Comparison of ENCODE assay signal across 17 cellular contexts in genomic region chr19:55603115-55603514, GRCh38. TPM values are rescaled to one million over a fixed set of nuclear protein-coding genes. Genes with fewer than 3 reads are reported as not detected.
DNase-seq lines count a peak whose midpoint lies in the region; ATAC-seq, FAIRE-seq and TF ChIP-seq lines count a peak whose summit lies in the region.
"Had no signal": no experiment of that assay in that cellular context is flagged by ENCODE, and none has a peak within 500 bp of the region (broad histone marks: within the 10 kb centered on the region; RNA-seq: fewer than 3 reads in every experiment).

No MANE protein-coding gene starts in this region.

- no peak for DNase-seq in activated T-cell treated with anti-CD3 and anti-CD28 coated beads, Interleukin-2, amount 50 U/mL, for 72 hours
- no peak for DNase-seq in activated T-cell treated with anti-CD3 and anti-CD28 coated beads, Interleukin-2, amount 50 U/mL, for 48 hours
- DNase-seq in H1 (ENCODE audit: low read depth in 1 of 2, low spot score in 2 of 2) (peak in 1 of 2 experiments; percentile 49), osteoblast (ENCODE audit: insufficient read length, low spot score, missing footprints) (peak; percentile 62), RPMI8226 (no peak), SKM-1 (lab: John Stamatoyannopoulos, UW; ENCODE audit: unreplicated experiment) (no peak)
- DNase-seq: activated CD4-positive, alpha-beta T cell treated with anti-CD3 and anti-CD28 coated beads for 48 hours; effector memory CD8-positive, alpha-beta T cell; NCI-H2029; NCI-H524 treated with DMSO at 0.1 percent for 48 hours; stimulated activated CD8-positive, alpha-beta memory T cell treated with anti-CD3 and anti-CD28 coated beads, Interleukin-4, amount 100 ng/mL, for 48 hours had no signal

- H3K36me3 ChIP-seq in H1 (ENCODE audit: control insufficient read depth in 2 of 4, insufficient read depth in 4 of 4, low read length in 3 of 4) (no peaks in the 10 kb centered on the region), osteoblast (ENCODE audit: insufficient read depth, low read length) (no peaks in the 10 kb centered on the region)
- H3K36me3 ChIP-seq: transverse colon had no signal

- H3K27me3 Mint-ChIP-seq in activated T-cell treated with anti-CD3 and anti-CD28 coated beads, Interleukin-2, amount 50 U/mL, for 72 hours (ENCODE audit: low read depth), result no peaks in the 10 kb centered on the region
- H3K27me3 Mint-ChIP-seq in IgD-negative memory B cell, result no peaks in the 10 kb centered on the region
- H3K27me3 Mint-ChIP-seq: effector memory CD8-positive, alpha-beta T cell had no signal

- 90% methylated on average over 20 of the region's 21 CpGs; no CpG with 5 or more reads in 1 of the 2 experiments for WGBS in H1 (ENCODE audit: extremely low coverage in 1 of 2, insufficient coverage in 1 of 2, insufficient read length in 1 of 2, insufficient replicate concordance in 2 of 2, low coverage in 1 of 2, low lambda C conversion rate in 2 of 2, missing lambda C conversion rate in 1 of 2), 2 experiments

- TF ChIP-seq EP300 in H1 (IDR thresholded peaks at IDR 0.05; ENCODE audit: borderline replicate concordance in 1 of 2, low read depth in 2 of 2, low read length in 2 of 2), result no peak

- no peak for ATAC-seq in activated T-cell treated with anti-CD3 and anti-CD28 coated beads, Interleukin-2, amount 50 U/mL, for 72 hours (replicated peaks in 1 of 2)
- ATAC-seq in HG03097 (IDR thresholded peaks at IDR 0.05; ENCODE audit: low FRiP score, unreplicated experiment), result no peak
- ATAC-seq: effector memory CD8-positive, alpha-beta T cell; left lung; right cardiac atrium had no signal

- H3K27ac ChIP-seq in H1 (ENCODE audit: low read depth, low read length) (no peak overlapping the region), osteoblast (ENCODE audit: low read depth, low read length) (no peak overlapping the region)
- H3K27ac ChIP-seq: left lung, PC-9 had no signal

- H3K4me2 ChIP-seq in H1 (ENCODE audit: insufficient read depth in 1 of 2, low read depth in 2 of 2, low read length in 2 of 2) (peak overlapping the region in 1 of 2 experiments; percentile 25; a peak in 1 of 4 replicates), osteoblast (ENCODE audit: insufficient read depth, low read length) (no peak overlapping the region)

- peaks cover 11 to 13% of the 10 kb centered on the region in 2 donors for H3K36me3 Mint-ChIP-seq in activated T-cell treated with anti-CD3 and anti-CD28 coated beads, Interleukin-2, amount 50 U/mL, for 72 hours (ENCODE audit: insufficient read depth in 2 of 2)
- H3K36me3 Mint-ChIP-seq in IgD-negative memory B cell, result peaks cover 3% of the 10 kb centered on the region

- no peaks in the 10 kb centered on the region for H3K27me3 ChIP-seq in H1 (replicated peaks in 1 of 4; ENCODE audit: control insufficient read depth in 3 of 4, extremely low read depth in 1 of 4, insufficient read depth in 3 of 4, low read length in 3 of 4)
- H3K27me3 ChIP-seq in osteoblast (ENCODE audit: insufficient read depth, low read length), result no peaks in the 10 kb centered on the region
- H3K27me3 ChIP-seq: left lung, transverse colon had no signal

- H2BK20ac ChIP-seq in H1 (ENCODE audit: low read length), result peak overlapping the region; percentile 63

- H3K4me1 Mint-ChIP-seq in activated T-cell treated with anti-CD3 and anti-CD28 coated beads, Interleukin-2, amount 50 U/mL, for 72 hours (ENCODE audit: low read depth), result peaks cover 60% of the 10 kb centered on the region
- peaks cover 13 to 34% (median 34%) of the 10 kb centered on the region in 3 donors for H3K4me1 Mint-ChIP-seq in IgD-negative memory B cell

- H2BK15ac ChIP-seq in H1 (ENCODE audit: low read length), result no peak overlapping the region

- peaks cover 0 to 10% of the 10 kb centered on the region in 2 experiments; a peak in 2 of 4 replicates for H3K79me2 ChIP-seq in H1 (ENCODE audit: control insufficient read depth in 1 of 2, insufficient read depth in 2 of 2, low read length in 2 of 2)
- peaks cover 34% of the 10 kb centered on the region for H3K79me2 ChIP-seq in osteoblast (ENCODE audit: insufficient read depth, low read length)

- peak overlapping the region; percentile 68; the same call in 1 of the 2 replicates for H2BK12ac ChIP-seq in H1 (ENCODE audit: low read depth, low read length)

- 0 out of 2 replicates have a peak overlapping the region, but pooled peaks have one; percentile 66 for H2BK5ac ChIP-seq in H1 (ENCODE audit: low read depth, low read length)

- H2BK120ac ChIP-seq in H1 (replicated peaks; ENCODE audit: low read depth, low read length), result peak overlapping the region; percentile 47

- TF ChIP-seq CTCF in H1 (IDR thresholded peaks at IDR 0.05; ENCODE audit: control extremely low read depth in 1 of 3, insufficient read depth in 1 of 3, low read depth in 1 of 3, low read length in 3 of 3) (no peak), osteoblast (IDR thresholded peaks at IDR 0.05; ENCODE audit: extremely low read depth, low read depth, low read length) (no peak)

- H3K4me3 ChIP-seq in H1 (ENCODE audit: extremely low read depth in 1 of 4, insufficient read depth in 2 of 4, low read depth in 3 of 4, low read length in 4 of 4) (no peak overlapping the region), osteoblast (ENCODE audit: insufficient read depth, low read length) (no peak overlapping the region)
- H3K4me3 ChIP-seq: left lung, PC-9, transverse colon had no signal

- no peaks in the 10 kb centered on the region for H3K9me3 Mint-ChIP-seq in activated T-cell treated with anti-CD3 and anti-CD28 coated beads, Interleukin-2, amount 50 U/mL, for 72 hours
- H3K9me3 Mint-ChIP-seq in IgD-negative memory B cell, result peaks cover 0 to 5% (median 0%) of the 10 kb centered on the region in 3 donors

- H3K14ac ChIP-seq in H1 (ENCODE audit: insufficient read length), result no peak overlapping the region

- H4K5ac ChIP-seq in H1 (ENCODE audit: insufficient read length, low read depth, low read length), result no peak overlapping the region

- H4K8ac ChIP-seq in H1 (ENCODE audit: extremely low read depth, insufficient read depth, low read length), result no peak overlapping the region; the same call in 1 of the 2 replicates

- no peak overlapping the region for H3K18ac ChIP-seq in H1 (ENCODE audit: extremely low read depth, low read length)

- no peak for TF ChIP-seq POLR2A in H1 (IDR thresholded peaks at IDR 0.05; ENCODE audit: control extremely low read depth in 1 of 2, low read depth in 2 of 2, low read length in 2 of 2)

- peak overlapping the region; percentile 25 for H4K91ac ChIP-seq in H1 (replicated peaks; ENCODE audit: insufficient read length, low read length)

- H3K23ac ChIP-seq in H1 (ENCODE audit: insufficient read length), result no peak overlapping the region

- CTCF ChIA-PET in H1 (lab: Charles Lee; ENCODE audit: partially characterized antibody), result interaction anchor here (1.0 to 1.4 kb wide), 2 partner anchors 14 to 126 kb away, joined by 3 read pairs; partner anchors contain the start of gene ZNF628

- TF ChIP-seq RAD21 in H1 (IDR thresholded peaks at IDR 0.05 in 1 of 2, conservative IDR thresholded peaks at IDR 0.05 in 1 of 2; ENCODE audit: low read depth in 2 of 2, low read length in 2 of 2), result no peak

- no peak overlapping the region for H3K27ac Mint-ChIP-seq in activated T-cell treated with anti-CD3 and anti-CD28 coated beads, Interleukin-2, amount 50 U/mL, for 72 hours
- peak overlapping the region in 2 of 3 donors; percentile 11 to 47 for H3K27ac Mint-ChIP-seq in IgD-negative memory B cell
- H3K27ac Mint-ChIP-seq: effector memory CD8-positive, alpha-beta T cell had no signal

- H2AK5ac ChIP-seq in H1 (ENCODE audit: low read depth, low read length), result peak overlapping the region; percentile 84

- no peak overlapping the region for H3K56ac ChIP-seq in H1 (replicated peaks; ENCODE audit: insufficient read length, low read depth, low read length)

- peaks cover 2 to 12% of the 10 kb centered on the region in 2 experiments for H4K20me1 ChIP-seq in H1 (replicated peaks in 1 of 2; ENCODE audit: control insufficient read depth in 1 of 2, insufficient read depth in 2 of 2, low read length in 2 of 2)
- peaks cover 13% of the 10 kb centered on the region for H4K20me1 ChIP-seq in osteoblast (ENCODE audit: insufficient read depth, low read length)

- H3K9ac ChIP-seq in H1 (replicated peaks in 1 of 4; ENCODE audit: extremely low read depth in 1 of 4, low read depth in 3 of 4, low read length in 3 of 4), result no peak overlapping the region

- no peaks in the 10 kb centered on the region for H3K9me3 ChIP-seq in H1 (ENCODE audit: insufficient read depth in 2 of 2, low read depth in 1 of 2, low read length in 1 of 2)
- no peaks in the 10 kb centered on the region for H3K9me3 ChIP-seq in osteoblast (ENCODE audit: low read depth, low read length)
- H3K9me3 ChIP-seq: left lung, transverse colon had no signal

- no peak for FAIRE-seq in H1 (lab: Jason Lieb, UNC)

- peaks cover 21% of the 10 kb centered on the region for H3K23me2 ChIP-seq in H1 (ENCODE audit: low read depth, low read length)

- no peak overlapping the region for H3K4ac ChIP-seq in H1 (replicated peaks; ENCODE audit: insufficient read length, low read depth, low read length)

- POLR2A ChIA-PET in H1 (lab: Charles Lee; ENCODE audit: partially characterized antibody), result interaction anchor here (1.3 to 3.6 kb wide), 4 partner anchors 10 to 21 kb away, joined by 3 to 18 read pairs (median 6); partner anchors contain the start of gene ZNF784

- no peak overlapping the region for H2AFZ ChIP-seq in H1 (ENCODE audit: low read length)
- no peak overlapping the region for H2AFZ ChIP-seq in osteoblast (ENCODE audit: low read length)
- H2AFZ ChIP-seq: PC-9 had no signal

- H3K4me3 Mint-ChIP-seq in activated T-cell treated with anti-CD3 and anti-CD28 coated beads, Interleukin-2, amount 50 U/mL, for 72 hours, result peak overlapping the region; percentile 50 to 86
- peak overlapping the region in 2 of 4 donors; percentile 47 to 72 for H3K4me3 Mint-ChIP-seq in IgD-negative memory B cell

- H3K79me1 ChIP-seq in H1 (ENCODE audit: low read depth, low read length), result peaks cover 3% of the 10 kb centered on the region

- peaks cover 0 to 16% (median 12%) of the 10 kb centered on the region in 4 experiments; a peak in 6 of 7 replicates for H3K4me1 ChIP-seq in H1 (replicated peaks in 1 of 4; ENCODE audit: control insufficient read depth in 3 of 4, insufficient read depth in 4 of 4, low read length in 3 of 4)
- H3K4me1 ChIP-seq in osteoblast (ENCODE audit: insufficient read depth, low read length), result peaks cover 19% of the 10 kb centered on the region

RNA-seq across cellular contexts. Expression of gene ZNF865, which starts 2.3 kb away (rescaled TPM):
- total RNA-seq in activated T-cell treated with anti-CD3 and anti-CD28 coated beads, Interleukin-2, amount 50 U/mL, for 72 hours, result 10 to 100 TPM; 12.9 to 13.2 TPM
- polyA plus RNA-seq in IgD-negative memory B cell (0.36 TPM), H1 (2011; rRNA removed) (3.5 and 5.9 TPM in 2 replicates)
- total RNA-seq in H1 (2021; fragmentation: NEBNext Ultra II Directional; extraction: Animal tissue kit (Norgen Biotek cat#: 25700)), result 13.6 and 14.6 TPM in 2 replicates
- polyA plus RNA-seq in H1 (2011; cell fraction: cytosol; rRNA removed), result 3.2 TPM
- 5.2 TPM for polyA plus RNA-seq in H1 (2011; cell fraction: nucleus; rRNA removed)
- 4.2 to 8.5 TPM (median 7.3 TPM) in 4 replicates for polyA plus RNA-seq in H1 (2012, experiment 1 of 2)
- polyA plus RNA-seq in H1 (2012, experiment 2 of 2), result 3.5 TPM
- polyA plus RNA-seq in H1 (2013, experiment 1 of 2), result 8.2 TPM
- 8.3 TPM for polyA plus RNA-seq in H1 (2013, experiment 2 of 2)
- 0.49 and 1.1 TPM in 2 replicates for polyA minus RNA-seq in H1 (2011; rRNA and poly(A)+ RNA removed)
- 6.8 TPM for polyA minus RNA-seq in H1 (2011; cell fraction: cytosol; rRNA and poly(A)+ RNA removed)
- polyA minus RNA-seq in H1 (2011; cell fraction: nucleus; rRNA and poly(A)+ RNA removed), result 5.9 TPM
- total RNA-seq in osteoblast, result 1.4 and 1.5 TPM in 2 replicates

RNA-seq across cellular contexts. Expression of gene ZNF524, which starts 3.0 kb away (rescaled TPM):
- 10 to 100 TPM; 26.2 to 32.3 TPM for total RNA-seq in activated T-cell treated with anti-CD3 and anti-CD28 coated beads, Interleukin-2, amount 50 U/mL, for 72 hours
- 49.6 TPM for polyA plus RNA-seq in IgD-negative memory B cell
- total RNA-seq in H1 (2021; fragmentation: NEBNext Ultra II Directional; extraction: Animal tissue kit (Norgen Biotek cat#: 25700)), result 4.7 and 5.4 TPM in 2 replicates
- polyA plus RNA-seq in H1 (2011; rRNA removed), result 4.4 and 7.0 TPM in 2 replicates
- polyA plus RNA-seq in H1 (2011; cell fraction: cytosol; rRNA removed), result 3.9 TPM
- polyA plus RNA-seq in H1 (2011; cell fraction: nucleus; rRNA removed), result 7.3 TPM
- polyA plus RNA-seq in H1 (2012, experiment 1 of 2), result 1.3 to 4.2 TPM (median 3.6 TPM) in 4 replicates
- 2.7 TPM for polyA plus RNA-seq in H1 (2012, experiment 2 of 2)
- polyA plus RNA-seq in H1 (2013, experiment 1 of 2), result 2.8 TPM
- 3.4 TPM for polyA plus RNA-seq in H1 (2013, experiment 2 of 2)
- polyA minus RNA-seq in H1 (2011; rRNA and poly(A)+ RNA removed), result 0.73 and 0.79 TPM in 2 replicates
- polyA minus RNA-seq in H1 (2011; cell fraction: cytosol; rRNA and poly(A)+ RNA removed), result 4.3 TPM
- polyA minus RNA-seq in H1 (2011; cell fraction: nucleus; rRNA and poly(A)+ RNA removed), result 6.0 TPM
- total RNA-seq in osteoblast, result 11.2 TPM in 2 replicates

RNA-seq across cellular contexts. Expression of gene FIZ1, which starts 3.8 kb away (rescaled TPM):
- 10 to 100 TPM; 16.2 to 17.3 TPM for total RNA-seq in activated T-cell treated with anti-CD3 and anti-CD28 coated beads, Interleukin-2, amount 50 U/mL, for 72 hours
- 3.1 TPM for polyA plus RNA-seq in IgD-negative memory B cell
- 17.6 and 18.5 TPM in 2 replicates for total RNA-seq in H1 (2021; fragmentation: NEBNext Ultra II Directional; extraction: Animal tissue kit (Norgen Biotek cat#: 25700))
- polyA plus RNA-seq in H1 (2011; rRNA removed), result 9.1 and 13.0 TPM in 2 replicates
- 9.1 TPM for polyA plus RNA-seq in H1 (2011; cell fraction: cytosol; rRNA removed)
- polyA plus RNA-seq in H1 (2011; cell fraction: nucleus; rRNA removed), result 14.5 TPM
- 12.0 to 16.3 TPM (median 15.0 TPM) in 4 replicates for polyA plus RNA-seq in H1 (2012, experiment 1 of 2)
- polyA plus RNA-seq in H1 (2012, experiment 2 of 2), result 12.9 TPM
- polyA plus RNA-seq in H1 (2013, experiment 1 of 2), result 11.5 TPM
- polyA plus RNA-seq in H1 (2013, experiment 2 of 2), result 11.4 TPM
- polyA minus RNA-seq in H1 (2011; rRNA and poly(A)+ RNA removed), result 4.7 and 6.3 TPM in 2 replicates
- polyA minus RNA-seq in H1 (2011; cell fraction: cytosol; rRNA and poly(A)+ RNA removed), result 7.6 TPM
- 6.5 TPM for polyA minus RNA-seq in H1 (2011; cell fraction: nucleus; rRNA and poly(A)+ RNA removed)
- total RNA-seq in osteoblast, result 2.9 and 3.6 TPM in 2 replicates

RNA-seq across cellular contexts. Expression of gene ZNF784, which starts 21.3 kb away (rescaled TPM):
- 1 to 10 TPM; 4.3 to 6.9 TPM for total RNA-seq in activated T-cell treated with anti-CD3 and anti-CD28 coated beads, Interleukin-2, amount 50 U/mL, for 72 hours
- polyA plus RNA-seq in IgD-negative memory B cell (2.4 TPM), H1 (2011; rRNA removed) (6.5 and 9.8 TPM in 2 replicates)
- 8.0 and 8.6 TPM in 2 replicates for total RNA-seq in H1 (2021; fragmentation: NEBNext Ultra II Directional; extraction: Animal tissue kit (Norgen Biotek cat#: 25700))
- 7.1 TPM for polyA plus RNA-seq in H1 (2011; cell fraction: cytosol; rRNA removed)
- 25.5 TPM for polyA plus RNA-seq in H1 (2011; cell fraction: nucleus; rRNA removed)
- 7.0 to 11.1 TPM (median 10.1 TPM) in 4 replicates for polyA plus RNA-seq in H1 (2012, experiment 1 of 2)
- 8.3 TPM for polyA plus RNA-seq in H1 (2012, experiment 2 of 2)
- 3.9 TPM for polyA plus RNA-seq in H1 (2013, experiment 1 of 2)
- polyA plus RNA-seq in H1 (2013, experiment 2 of 2), result 3.9 TPM
- 5.2 and 8.4 TPM in 2 replicates for polyA minus RNA-seq in H1 (2011; rRNA and poly(A)+ RNA removed)
- 5.8 TPM for polyA minus RNA-seq in H1 (2011; cell fraction: cytosol; rRNA and poly(A)+ RNA removed)
- polyA minus RNA-seq in H1 (2011; cell fraction: nucleus; rRNA and poly(A)+ RNA removed), result 8.9 TPM
- total RNA-seq in osteoblast, result 6.5 and 8.7 TPM in 2 replicates

RNA-seq across cellular contexts. Expression of gene ZNF579, which starts 22.5 kb away (rescaled TPM):
- 1 to 10 TPM; 9.3 to 9.4 TPM for total RNA-seq in activated T-cell treated with anti-CD3 and anti-CD28 coated beads, Interleukin-2, amount 50 U/mL, for 72 hours
- polyA plus RNA-seq in IgD-negative memory B cell (0.79 TPM), H1 (2011; rRNA removed) (10.0 and 16.4 TPM in 2 replicates)
- total RNA-seq in H1 (2021; fragmentation: NEBNext Ultra II Directional; extraction: Animal tissue kit (Norgen Biotek cat#: 25700)), result 18.9 and 19.0 TPM in 2 replicates
- 10.7 TPM for polyA plus RNA-seq in H1 (2011; cell fraction: cytosol; rRNA removed)
- 17.3 TPM for polyA plus RNA-seq in H1 (2011; cell fraction: nucleus; rRNA removed)
- polyA plus RNA-seq in H1 (2012, experiment 1 of 2), result 9.1 to 16.9 TPM (median 15.6 TPM) in 4 replicates
- polyA plus RNA-seq in H1 (2012, experiment 2 of 2), result 7.5 TPM
- polyA plus RNA-seq in H1 (2013, experiment 1 of 2), result 22.8 TPM
- 19.2 TPM for polyA plus RNA-seq in H1 (2013, experiment 2 of 2)
- polyA minus RNA-seq in H1 (2011; rRNA and poly(A)+ RNA removed), result 2.1 and 4.3 TPM in 2 replicates
- polyA minus RNA-seq in H1 (2011; cell fraction: cytosol; rRNA and poly(A)+ RNA removed), result 9.6 TPM
- 14.9 TPM for polyA minus RNA-seq in H1 (2011; cell fraction: nucleus; rRNA and poly(A)+ RNA removed)
- total RNA-seq in osteoblast, result 6.9 and 7.4 TPM in 2 replicates
